Comparison of ENCODE assay signal across 22 cellular contexts in the genomic region with DNA sequence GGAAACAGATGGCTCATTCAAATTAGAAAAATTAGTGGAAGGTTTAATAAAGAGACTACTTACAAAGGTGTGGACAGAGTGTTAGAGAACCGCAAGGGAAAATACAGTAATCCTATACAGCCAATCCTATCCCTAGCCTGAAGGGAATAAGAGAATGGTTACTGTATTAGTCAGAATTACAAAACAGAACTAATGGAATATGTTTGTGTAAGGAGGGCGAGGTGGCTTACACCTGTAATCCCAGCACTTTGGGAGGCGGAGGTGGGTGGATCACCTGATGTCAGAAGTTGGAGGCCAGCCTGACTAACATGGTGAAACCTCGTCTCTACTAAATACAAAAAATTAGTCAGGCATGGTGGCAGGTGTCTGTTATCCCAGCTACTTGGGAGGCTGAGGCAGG.
"Had no signal": no experiment of that assay in that cellular context is flagged by ENCODE, and none has a peak within 500 bp of the region (broad histone marks: within the 10 kb centered on the region; RNA-seq: fewer than 3 reads in every experiment).

No MANE protein-coding gene starts in this region.

- H3K4me1 Mint-ChIP-seq: central memory CD8-positive, alpha-beta T cell had no signal

- H3K27ac ChIP-seq: VCaP had no signal

- ATAC-seq: activated CD4-positive, alpha-beta T cell treated with anti-CD3 and anti-CD28 coated beads for 36 hours; activated CD8-positive, alpha-beta T cell treated with anti-CD3 and anti-CD28 coated beads for 36 hours; T-helper 17 cell had no signal

- H3K27me3 Mint-ChIP-seq: activated CD4-positive, alpha-beta T cell treated with anti-CD3 and anti-CD28 coated beads for 36 hours; activated CD8-positive, alpha-beta T cell treated with anti-CD3 and anti-CD28 coated beads for 36 hours; central memory CD8-positive, alpha-beta T cell; T-helper 17 cell had no signal

- DNase-seq: activated CD4-positive, alpha-beta T cell treated with anti-CD3 and anti-CD28 coated beads for 36 hours; activated CD4-positive, alpha-beta T cell treated with anti-CD3 and anti-CD28 coated beads, Interleukin-2, amount 50 U/mL, for 1 hour; activated CD8-positive, alpha-beta memory T cell treated with anti-CD3 and anti-CD28 coated beads, Interleukin-2, amount 50 U/mL, for 48 hours; activated CD8-positive, alpha-beta T cell treated with anti-CD3 and anti-CD28 coated beads for 36 hours; activated naive CD4-positive, alpha-beta T cell treated with anti-CD3 and anti-CD28 coated beads, Interleukin-2, amount 50 U/mL, for 16 hours; activated T-cell treated with anti-CD3 and anti-CD28 coated beads, Interleukin-2, amount 50 U/mL, for 1 hour; aorta; MM.1S; NCI-H1105; NCI-H1436; NCI-H1694 treated with DMSO at 0.1 percent for 48 hours; NCI-H2029 treated with DMSO at 0.1 percent for 48 hours; NCI-H345; NCI-H510A; NCI-H526 treated with DMSO at 0.1 percent for 48 hours; NK-92 treated with Interleukin-12 subunit alpha and Interleukin-12 subunit beta, amount 100 ng/mL, for 24 hours; OCI-M1; SIG-M5; T-helper 17 cell; T1000 had no signal

- H3K4me3 Mint-ChIP-seq: activated CD4-positive, alpha-beta T cell treated with anti-CD3 and anti-CD28 coated beads for 36 hours; activated CD8-positive, alpha-beta T cell treated with anti-CD3 and anti-CD28 coated beads for 36 hours; central memory CD8-positive, alpha-beta T cell; T-helper 17 cell had no signal

- H3K9me3 Mint-ChIP-seq: activated CD8-positive, alpha-beta T cell treated with anti-CD3 and anti-CD28 coated beads for 36 hours; central memory CD8-positive, alpha-beta T cell had no signal

- H3K27ac Mint-ChIP-seq: activated CD4-positive, alpha-beta T cell treated with anti-CD3 and anti-CD28 coated beads for 36 hours; activated CD8-positive, alpha-beta T cell treated with anti-CD3 and anti-CD28 coated beads for 36 hours; T-helper 17 cell had no signal
